Comparison of ENCODE assay signal across 1 cellular context in genomic region chr12:127063339-127064090, GRCh38.
A peak's percentile ranks its signal among the peaks of the same experiment; 100 is the strongest.
TF ChIP-seq lines count a peak whose summit lies in the region.

No MANE protein-coding gene starts in this region.

TF ChIP-seq in K562, 482 proteins besides CTCF, POLR2A, EP300 and RAD21 (continued from another document):
- peak; percentile 25; the same call in 1 of the 2 replicates for TF ChIP-seq ARID4B (CRISPR knock-in tag; IDR thresholded peaks at IDR 0.05)
- peak; percentile 18; the same call in 1 of the 2 replicates for TF ChIP-seq CTBP1 (IDR thresholded peaks at IDR 0.05; ENCODE audit: borderline replicate concordance)
- peak; percentile 14 for TF ChIP-seq MEIS2 (IDR thresholded peaks at IDR 0.05; ENCODE audit: partially characterized antibody)
- TF ChIP-seq ZNF395 (CRISPR knock-in tag; IDR thresholded peaks at IDR 0.05), result peak; percentile 65; the same call in 1 of the 2 replicates
- TF ChIP-seq, protein P1, sequence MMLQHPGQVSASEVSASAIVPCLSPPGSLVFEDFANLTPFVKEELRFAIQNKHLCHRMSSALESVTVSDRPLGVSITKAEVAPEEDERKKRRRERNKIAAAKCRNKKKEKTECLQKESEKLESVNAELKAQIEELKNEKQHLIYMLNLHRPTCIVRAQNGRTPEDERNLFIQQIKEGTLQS (IDR thresholded peaks at IDR 0.05), result no peak
- TF ChIP-seq, protein P1 (CRISPR knock-in tag; conservative IDR thresholded peaks at IDR 0.05), result no peak
